13 cellular contexts compared by ENCODE assay signal in the genomic region with DNA sequence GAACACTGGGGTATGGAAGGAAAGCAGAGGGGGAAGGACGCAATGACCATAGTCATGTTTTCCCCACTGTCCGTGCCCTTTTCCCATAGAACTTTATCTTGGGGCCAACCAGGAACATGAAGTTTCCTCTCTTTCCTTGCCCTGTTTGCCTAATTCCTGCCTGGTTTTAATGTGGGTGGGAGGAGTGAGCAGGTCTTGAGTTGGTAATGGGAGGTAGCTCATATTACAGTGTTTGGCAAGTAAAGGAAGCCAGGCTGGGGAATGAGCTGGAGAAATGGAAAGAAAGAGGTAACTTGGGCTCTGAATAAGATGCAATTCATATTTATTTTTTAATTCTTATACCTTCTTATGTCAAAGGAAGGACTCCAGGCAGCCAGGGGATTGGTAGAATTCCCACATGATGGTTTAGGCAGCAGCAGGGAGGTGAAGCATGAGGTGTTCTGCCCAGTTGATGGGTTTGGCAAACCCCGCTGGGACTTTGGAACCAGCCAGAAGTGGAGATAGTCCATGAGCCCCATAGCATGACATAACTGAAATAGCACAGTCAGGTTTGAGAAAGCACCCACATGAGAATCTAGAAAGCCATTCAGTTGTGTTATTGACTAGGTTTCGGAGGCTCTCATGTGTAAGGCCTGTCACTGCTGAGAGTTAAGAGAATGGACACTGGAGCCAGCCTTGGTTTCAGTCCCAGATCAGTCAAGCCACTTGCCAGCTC.
DNase-seq lines count a peak whose midpoint lies in the region; ATAC-seq, FAIRE-seq and TF ChIP-seq lines count a peak whose summit lies in the region.
"Had no signal": no experiment of that assay in that cellular context is flagged by ENCODE, and none has a peak within 500 bp of the region (broad histone marks: within the 10 kb centered on the region; RNA-seq: fewer than 3 reads in every experiment).

No MANE protein-coding gene starts in this region.

- H3K4me1 ChIP-seq in spleen, result no peaks in the 10 kb centered on the region
- H3K4me1 ChIP-seq: SJSA1 had no signal

- no peak for TF ChIP-seq POLR2A in GM12891 (IDR thresholded peaks at IDR 0.05; ENCODE audit: low read depth, low read length)
- no peak for TF ChIP-seq POLR2A in spleen (IDR thresholded peaks at IDR 0.05)

- no peaks in the 10 kb centered on the region for H3K27me3 ChIP-seq in spleen (replicated peaks in 1 of 7)
- H3K27me3 ChIP-seq: dorsolateral prefrontal cortex, SJSA1 had no signal

- DNase-seq in GM12891 (ENCODE audit: insufficient read length, low spot score), result peak; percentile 46
- no peak for DNase-seq in RWPE1 (ENCODE audit: low spot score)
- DNase-seq in spleen, result no peak
- no peak for DNase-seq in islet precursor cell
- DNase-seq: activated naive CD4-positive, alpha-beta T cell treated with anti-CD3 and anti-CD28 coated beads, Interleukin-2, amount 50 U/mL, for 16 hours; dorsolateral prefrontal cortex; midbrain; NCI-H446 had no signal

- no peaks in the 10 kb centered on the region for H3K9me3 ChIP-seq in spleen
- H3K9me3 ChIP-seq: SJSA1 had no signal

- WGBS in spleen, 5 donors, result 91 to 99% (median 97%) methylated on average over 4 of the region's 4 CpGs

- H3K27ac ChIP-seq in RWPE1 (no peak overlapping the region), spleen (no peak overlapping the region)
- H3K27ac ChIP-seq: dorsolateral prefrontal cortex, SJSA1 had no signal

- CTCF ChIA-PET in RWPE1 (lab: Yijun Ruan, JAX), result no interaction called here

- TF ChIP-seq CTCF in RWPE1 (conservative IDR thresholded peaks at IDR 0.05; ENCODE audit: low read depth), result no peak
- TF ChIP-seq CTCF in spleen (IDR thresholded peaks at IDR 0.05 in 8 of 11, conservative IDR thresholded peaks at IDR 0.05 in 3 of 11), result no peak

- H3K4me3 ChIP-seq in spleen, result no peak overlapping the region
- H3K4me3 ChIP-seq: dorsolateral prefrontal cortex, SJSA1 had no signal

- H3K36me3 ChIP-seq in spleen, result peaks cover 0 to 100% (median 67%) of the 10 kb centered on the region in 6 donors
- H3K36me3 ChIP-seq: SJSA1 had no signal

- FAIRE-seq in GM12891 (lab: Jason Lieb, UNC), result peak; percentile 93

- intact Hi-C loops in spleen (cut with DNase I; ENCODE audit: low total_unique reads), result no loop called here

- ATAC-seq in GM19395 (IDR thresholded peaks at IDR 0.05; ENCODE audit: unreplicated experiment), result peak; percentile 92
- peak; percentile 87 for ATAC-seq in HG02678 (IDR thresholded peaks at IDR 0.05; ENCODE audit: unreplicated experiment)
- peak; percentile 67 for ATAC-seq in HG03571 (IDR thresholded peaks at IDR 0.05; ENCODE audit: unreplicated experiment)
- no peak for ATAC-seq in HG03457 (IDR thresholded peaks at IDR 0.05; ENCODE audit: unreplicated experiment)

- POLR2A ChIA-PET in RWPE1 (lab: Yijun Ruan, JAX; ENCODE audit: low non-redundant PET), result no interaction called here

TF ChIP-seq in GM12891, 5 proteins besides CTCF, POLR2A, EP300 and RAD21:
- TF ChIP-seq POU2F2 (IDR thresholded peaks at IDR 0.05; ENCODE audit: low read depth, low read length) (peak; percentile 57; the same call in 1 of the 2 replicates), SPI1 (IDR thresholded peaks at IDR 0.05; ENCODE audit: low read depth, low read length) (no peak), TAF1 (IDR thresholded peaks at IDR 0.05; ENCODE audit: low read depth, low read length) (no peak)
